ENCODE assay signal across 8 cellular contexts in the genomic region with DNA sequence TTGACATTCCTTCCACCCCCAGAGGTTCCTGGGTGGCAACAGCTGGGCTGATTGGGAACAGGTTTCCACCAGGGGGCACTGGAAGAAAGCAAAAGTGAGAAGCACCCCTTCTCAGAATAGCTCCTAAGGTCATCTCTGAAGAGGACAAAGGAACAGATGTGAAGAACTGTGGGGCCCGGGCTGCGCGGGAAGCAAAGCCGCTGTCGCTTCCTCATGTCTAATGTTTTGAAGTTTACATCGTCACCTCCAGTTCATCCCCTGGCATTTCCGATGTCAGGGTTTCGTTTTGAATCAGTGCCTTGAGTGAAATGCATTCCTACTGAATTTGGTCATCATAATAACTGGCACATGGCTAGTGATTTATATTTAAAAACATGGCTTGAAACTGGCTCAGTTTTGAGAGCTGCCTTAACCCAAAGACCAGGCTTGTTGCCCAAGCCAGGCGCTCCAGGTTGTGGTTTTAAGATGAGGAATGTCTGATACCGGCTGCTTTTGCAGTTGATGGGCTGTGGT. TPM values are rescaled to one million over a fixed set of nuclear protein-coding genes. Genes with fewer than 3 reads are reported as not detected.
DNase-seq lines count a peak whose midpoint lies in the region; ATAC-seq and TF ChIP-seq lines count a peak whose summit lies in the region.

No MANE protein-coding gene starts in this region.

- POLR2A ChIA-PET in IMR-90 (lab: Charles Lee; ENCODE audit: unreplicated experiment): no interaction called here

- peak; percentile 85 for ATAC-seq in GM21717 (IDR thresholded peaks at IDR 0.05; ENCODE audit: unreplicated experiment)
- ATAC-seq in IMR-90 (ENCODE audit: low read depth): peak; percentile 87

- H3K27ac ChIP-seq in IMR-90 (ENCODE audit: insufficient read depth, low read length): peak overlapping the region; percentile 5; the same call in 1 of the 2 replicates

- DNase-seq in Daoy (ENCODE audit: low read depth) (peak; percentile 92), IMR-90 (peak; percentile 94), SK-N-DZ (ENCODE audit: low spot score) (peak; percentile 39), head of caudate nucleus (peak in 38 of 42 donors; percentile 5 to 75 (median 36)), putamen (ENCODE audit: low spot score) (peak; percentile 13), NCI-H2171 (lab: John Stamatoyannopoulos, UW) (no peak)
- DNase-seq in activated naive CD4-positive, alpha-beta T cell (lab: John Stamatoyannopoulos, UW): peak in 3 of 4 experiments; percentile 24 to 56 (median 51)

- no peaks in the 10 kb centered on the region for H3K9me3 ChIP-seq in IMR-90 (ENCODE audit: control insufficient read depth, insufficient read depth, low read length)

- no peak overlapping the region for H3K4me3 ChIP-seq in IMR-90 (ENCODE audit: insufficient read depth, low read depth, low read length)

- peak overlapping the region; percentile 22; the same call in 1 of the 2 replicates for H3K14ac ChIP-seq in IMR-90 (replicated peaks; ENCODE audit: low read depth, low read length)

- intact Hi-C loops in IMR-90 (cut with micrococcal nuclease): loop anchor here (5.0 kb wide), 2 partner anchors 144 to 419 kb away; no protein-coding TSS in a partner anchor
- intact Hi-C loops in head of caudate nucleus (cut with DNase I): no loop called here

- H3K23ac ChIP-seq in IMR-90 (ENCODE audit: low read depth, low read length): no peak overlapping the region

- dilution Hi-C loops in IMR-90 (cut with HindIII; ENCODE audit: low sequenced_read_pairs, unreplicated experiment): no loop called here

- no peaks in the 10 kb centered on the region for H3K27me3 ChIP-seq in IMR-90 (ENCODE audit: control insufficient read depth, insufficient read depth, low read length)

- BruUV-seq in IMR-90 (replicated peaks; lab: Mats Ljungman, UMichigan): no TSS peak

- no peak overlapping the region for H2BK5ac ChIP-seq in IMR-90 (ENCODE audit: low read depth, low read length, poor library complexity, severe bottlenecking)

- peak overlapping the region; percentile 59; the same call in 1 of the 2 replicates for H3K4ac ChIP-seq in IMR-90 (ENCODE audit: low read depth, low read length)

- H2BK120ac ChIP-seq in IMR-90 (ENCODE audit: low read depth, low read length): peak overlapping the region; percentile 59

- no peaks in the 10 kb centered on the region for H3K36me3 ChIP-seq in IMR-90 (ENCODE audit: control insufficient read depth, insufficient read depth, low read length)

- H3K4me1 ChIP-seq in IMR-90 (ENCODE audit: control insufficient read depth, insufficient read depth, low read length): peaks cover 1% of the 10 kb centered on the region; the same call in 1 of the 2 replicates

- peaks cover 6% of the 10 kb centered on the region; the same call in 1 of the 2 replicates for H3K9me1 ChIP-seq in IMR-90 (ENCODE audit: insufficient read depth, low read length)

- peak overlapping the region in 1 of 2 experiments; percentile 44; a peak in 1 of 4 replicates for H4K8ac ChIP-seq in IMR-90 (ENCODE audit: low read depth in 2 of 2, low read length in 2 of 2)

- peak overlapping the region; percentile 43; the same call in 1 of the 3 replicates for H2BK15ac ChIP-seq in IMR-90 (ENCODE audit: low read depth, low read length)

- H4K91ac ChIP-seq in IMR-90 (ENCODE audit: insufficient read depth, low read depth, low read length): peak overlapping the region; percentile 57; the same call in 1 of the 2 replicates

- H2AK5ac ChIP-seq in IMR-90 (ENCODE audit: low read depth, low read length): no peak overlapping the region

- CTCF ChIA-PET in IMR-90 (lab: Yijun Ruan, JAX): interaction anchor here (0.9 to 1.4 kb wide), 4 partner anchors 9 to 418 kb away, joined by 3 to 5 read pairs (median 4); no protein-coding TSS in a partner anchor

- TF ChIP-seq CTCF in IMR-90 (conservative IDR thresholded peaks at IDR 0.05; ENCODE audit: low read depth, low read length): peak; percentile 55

- H3K18ac ChIP-seq in IMR-90 (ENCODE audit: low read depth, low read length): no peak overlapping the region

- H3K4me2 ChIP-seq in IMR-90 (ENCODE audit: low read depth, low read length): peak overlapping the region; percentile 4

- peak overlapping the region; percentile 54; the same call in 1 of the 2 replicates for H2BK20ac ChIP-seq in IMR-90 (ENCODE audit: low read depth, low read length)

- no peak for TF ChIP-seq POLR2A in IMR-90 (IDR thresholded peaks at IDR 0.05; ENCODE audit: low read depth, low read length)

- H2AFZ ChIP-seq in IMR-90 (replicated peaks; ENCODE audit: low read length, poor library complexity): peak overlapping the region; percentile 48

- in situ Hi-C loops in IMR-90 (cut with MboI; ENCODE audit: low sequenced_read_pairs): no loop called here

- no peaks in the 10 kb centered on the region for H3K79me1 ChIP-seq in IMR-90 (ENCODE audit: low read depth in 1 of 2, low read length in 2 of 2)

- no CpG with 5 or more reads among the region's 10 CpGs for WGBS in IMR-90 (ENCODE audit: extremely low coverage in 2 of 2, insufficient read length in 1 of 2), 2 experiments

- no peak overlapping the region for H3K9ac ChIP-seq in IMR-90 (ENCODE audit: low read depth, low read length)

- H3K56ac ChIP-seq in IMR-90 (ENCODE audit: extremely low read depth, insufficient read depth, low read length): peak overlapping the region; percentile 17; the same call in 1 of the 2 replicates

- TF ChIP-seq RAD21 in IMR-90 (IDR thresholded peaks at IDR 0.05; ENCODE audit: low read length): peak; percentile 59

- H2AK9ac ChIP-seq in IMR-90 (replicated peaks; ENCODE audit: low read depth, low read length, poor library complexity): peak overlapping the region; percentile 0

- H4K20me1 ChIP-seq in IMR-90 (ENCODE audit: insufficient read depth, low read length): no peaks in the 10 kb centered on the region

- H4K5ac ChIP-seq in IMR-90 (ENCODE audit: low read depth, low read length): no peak overlapping the region

TF ChIP-seq in IMR-90, 13 proteins besides CTCF, POLR2A, EP300 and RAD21:
- TF ChIP-seq USF2 (IDR thresholded peaks at IDR 0.05; ENCODE audit: low read depth, low read length) (no peak), MAFK (IDR thresholded peaks at IDR 0.05; ENCODE audit: low read depth, low read length) (no peak), FOS (IDR thresholded peaks at IDR 0.05; ENCODE audit: low read depth, low read length) (peak; percentile 23; the same call in 1 of the 2 replicates), SMC3 (IDR thresholded peaks at IDR 0.05; ENCODE audit: low read depth, low read length) (peak; percentile 36), CEBPB (IDR thresholded peaks at IDR 0.05; ENCODE audit: low read depth, low read length) (peak; percentile 47; the same call in 1 of the 2 replicates), RCOR1 (IDR thresholded peaks at IDR 0.05; ENCODE audit: insufficient replicate concordance, low read length) (peak; percentile 66), MXI1 (IDR thresholded peaks at IDR 0.05; ENCODE audit: borderline replicate concordance, low read depth, low read length) (peak; percentile 71)

RNA-seq across cellular contexts. Expression of gene TXK, which starts 6.1 kb away (rescaled TPM):
- 0.23 and 0.36 TPM in 2 replicates for total RNA-seq in Daoy (2014; rRNA removed; shearing (Covaris generic))
- not detected in 2 replicates for total RNA-seq in IMR-90 (2012; rRNA removed)
- polyA plus RNA-seq in IMR-90 (2012; rRNA removed): not detected in 2 replicates
- polyA plus RNA-seq in IMR-90 (2012; cell fraction: cytosol; rRNA removed): not detected in 2 replicates
- 0.09 TPM in 1 of 2 replicates, not detected in the other for polyA plus RNA-seq in IMR-90 (2012; cell fraction: nucleus; rRNA removed; ENCODE audit: low replicate concordance)
- not detected in 2 replicates for polyA plus RNA-seq in SK-N-DZ (2014; cell fraction: cytosol; rRNA removed)
- not detected in 2 replicates for polyA plus RNA-seq in SK-N-DZ (2014; cell fraction: nucleus; rRNA removed)
